ENCODE assay signal across 12 cellular contexts in genomic region chr13:67075239-67075638, GRCh38.
DNase-seq lines count a peak whose midpoint lies in the region; ATAC-seq and TF ChIP-seq lines count a peak whose summit lies in the region.
"Had no signal": no experiment of that assay in that cellular context is flagged by ENCODE, and none has a peak within 500 bp of the region (broad histone marks: within the 10 kb centered on the region; RNA-seq: fewer than 3 reads in every experiment).

No MANE protein-coding gene starts in this region.

- H3K4me3 Mint-ChIP-seq in HFFc6: peak overlapping the region; percentile 70

- CTCF ChIA-PET in SK-N-SH (lab: Yijun Ruan, JAX): no interaction called here

- no peaks in the 10 kb centered on the region for H3K36me3 Mint-ChIP-seq in HFFc6 (ENCODE audit: low read depth)

- H3K9me3 Mint-ChIP-seq in HFFc6: peaks cover 4% of the 10 kb centered on the region; the same call in 1 of the 2 replicates

- H3K4me1 Mint-ChIP-seq in HFFc6 (ENCODE audit: low read depth): peaks cover 14% of the 10 kb centered on the region; the same call in 1 of the 2 replicates

- no peak overlapping the region for H3K9ac ChIP-seq in SK-N-SH

- TF ChIP-seq RAD21 in SK-N-SH (IDR thresholded peaks at IDR 0.05; ENCODE audit: low read length): peak; percentile 49

- no peak for TF ChIP-seq EP300 in SK-N-SH (IDR thresholded peaks at IDR 0.05; ENCODE audit: borderline replicate concordance in 1 of 2, low read depth in 1 of 2, low read length in 1 of 2)

- no peaks in the 10 kb centered on the region for H3K27me3 ChIP-seq in SK-N-SH (ENCODE audit: insufficient read depth)
- H3K27me3 ChIP-seq: gastrocnemius medialis had no signal

- no peak overlapping the region for H3K4me3 ChIP-seq in SK-N-SH (ENCODE audit: low read depth in 2 of 2, low read length in 1 of 2)
- no peak overlapping the region for H3K4me3 ChIP-seq in fibroblast of villous mesenchyme (ENCODE audit: low read depth, low read length)
- H3K4me3 ChIP-seq: gastrocnemius medialis, lower lobe of right lung, PC-9 had no signal

- H4K20me1 ChIP-seq in SK-N-SH (ENCODE audit: insufficient read depth): no peaks in the 10 kb centered on the region

- H3K4me2 ChIP-seq in SK-N-SH: no peak overlapping the region
- H3K4me2 ChIP-seq: PC-9 had no signal

- peak; percentile 55 for TF ChIP-seq CTCF in HFFc6 (IDR thresholded peaks at IDR 0.05)
- peak; percentile 35 for TF ChIP-seq CTCF in SK-N-SH (IDR thresholded peaks at IDR 0.05)
- TF ChIP-seq CTCF in fibroblast of villous mesenchyme (IDR thresholded peaks at IDR 0.05; ENCODE audit: insufficient read depth, low read depth, low read length): no peak

- H2AFZ ChIP-seq in SK-N-SH (ENCODE audit: low read depth): no peak overlapping the region
- H2AFZ ChIP-seq: PC-9 had no signal

- no peaks in the 10 kb centered on the region for H3K9me3 ChIP-seq in SK-N-SH
- H3K9me3 ChIP-seq: gastrocnemius medialis, lower lobe of right lung had no signal

- ATAC-seq in GM21717 (IDR thresholded peaks at IDR 0.05; ENCODE audit: unreplicated experiment): no peak
- ATAC-seq: gastrocnemius medialis, lower lobe of right lung had no signal

- peaks cover 0 to 4% of the 10 kb centered on the region in 2 experiments for H3K36me3 ChIP-seq in SK-N-SH (replicated peaks in 1 of 2; ENCODE audit: control insufficient read depth in 1 of 2, insufficient read depth in 2 of 2, low read length in 1 of 2)
- H3K36me3 ChIP-seq: gastrocnemius medialis, lower lobe of right lung had no signal

- peak; percentile 2 for DNase-seq in HFFc6
- no peak for DNase-seq in SK-N-SH
- peak; percentile 4 for DNase-seq in fibroblast of villous mesenchyme (ENCODE audit: low read depth)
- DNase-seq in renal cortical epithelial cell (ENCODE audit: low read depth): peak; percentile 26
- no peak for DNase-seq in MV-4-11 (lab: John Stamatoyannopoulos, UW)
- no peak for DNase-seq in HuH-7 (ENCODE audit: low spot score)
- DNase-seq: activated T-cell treated with anti-CD3 and anti-CD28 coated beads, Interleukin-2, amount 50 U/mL, for 48 hours; gastrocnemius medialis; lower lobe of right lung; NCI-H1417 treated with DMSO at 0.1 percent for 48 hours; PC-9 had no signal

- H3K9me2 ChIP-seq in SK-N-SH: no peaks in the 10 kb centered on the region

- 63% methylated on average over 1 of the region's 1 CpG for WGBS in SK-N-SH (ENCODE audit: low lambda C conversion rate)

- H3K79me2 ChIP-seq in SK-N-SH (ENCODE audit: insufficient read depth): no peaks in the 10 kb centered on the region

- no peak overlapping the region for H3K27ac Mint-ChIP-seq in HFFc6

- H3K27ac ChIP-seq in SK-N-SH (ENCODE audit: low read depth in 2 of 2, low read length in 1 of 2): no peak overlapping the region
- H3K27ac ChIP-seq: gastrocnemius medialis, lower lobe of right lung, PC-9 had no signal

- H3F3A ChIP-seq in SK-N-SH (replicated peaks; ENCODE audit: insufficient read depth): no peaks in the 10 kb centered on the region

- H3K4me1 ChIP-seq in SK-N-SH (ENCODE audit: control insufficient read depth in 1 of 2, insufficient read depth in 2 of 2, low read depth in 1 of 2, low read length in 1 of 2): no peaks in the 10 kb centered on the region
- H3K4me1 ChIP-seq: gastrocnemius medialis, lower lobe of right lung had no signal

- H3K27me3 Mint-ChIP-seq in HFFc6 (ENCODE audit: insufficient read depth): no peaks in the 10 kb centered on the region

- POLR2A ChIA-PET in SK-N-SH (lab: Yijun Ruan, JAX): no interaction called here

TF ChIP-seq in SK-N-SH, 30 proteins besides CTCF, POLR2A, EP300 and RAD21:
- TF ChIP-seq SMC3 (IDR thresholded peaks at IDR 0.05; ENCODE audit: low read depth, low read length) (peak; percentile 14; the same call in 1 of the 2 replicates), RCOR1 (IDR thresholded peaks at IDR 0.05; ENCODE audit: low read length) (no peak)

Comparison
In these comparisons a context has a peak if more than half of its experiments do, and no peak if none do; other contexts are left out.
1. DNase-seq: peak in HFFc6 (single experiment), fibroblast of villous mesenchyme (single experiment) and renal cortical epithelial cell (single experiment); none in SK-N-SH (single experiment), MV-4-11 (single experiment) and HuH-7 (single experiment).